In genomic region chr17:67246398-67246647, GRCh38 we compare ENCODE assay signal across 1 cellular context.
TF ChIP-seq lines count a peak whose summit lies in the region.

No MANE protein-coding gene starts in this region.

TF ChIP-seq in GM12878, 131 proteins besides CTCF, POLR2A, EP300 and RAD21 (continued from another document):
- TF ChIP-seq REST (IDR thresholded peaks at IDR 0.05; ENCODE audit: low read depth, low read length) (no peak), PBX3 (IDR thresholded peaks at IDR 0.05; ENCODE audit: insufficient replicate concordance, low read depth, low read length) (no peak), EZH2 (IDR thresholded peaks at IDR 0.05; ENCODE audit: borderline replicate concordance, control insufficient read depth, low read depth, low read length) (no peak), ESRRA (IDR thresholded peaks at IDR 0.05; ENCODE audit: low read length) (no peak), FOS (IDR thresholded peaks at IDR 0.05; ENCODE audit: borderline replicate concordance, extremely low read depth, insufficient read length) (no peak), EGR1 (IDR thresholded peaks at IDR 0.05; ENCODE audit: borderline replicate concordance in 1 of 2, low read depth in 2 of 2, low read length in 2 of 2) (no peak), HDAC6 (IDR thresholded peaks at IDR 0.05; ENCODE audit: unreplicated experiment) (no peak), MYC (IDR thresholded peaks at IDR 0.05; ENCODE audit: insufficient read depth, insufficient read length, insufficient replicate concordance, low read length, severe bottlenecking) (no peak), NFIC (IDR thresholded peaks at IDR 0.05; ENCODE audit: low read depth, low read length) (no peak), BACH1 (IDR thresholded peaks at IDR 0.05; ENCODE audit: borderline replicate concordance) (no peak), WRNIP1 (IDR thresholded peaks at IDR 0.05; ENCODE audit: borderline replicate concordance, low read depth, low read length) (no peak)
TF ChIP-seq in GM12878: peak in this region for 0.
